9 cellular contexts compared by ENCODE assay signal in the genomic region with DNA sequence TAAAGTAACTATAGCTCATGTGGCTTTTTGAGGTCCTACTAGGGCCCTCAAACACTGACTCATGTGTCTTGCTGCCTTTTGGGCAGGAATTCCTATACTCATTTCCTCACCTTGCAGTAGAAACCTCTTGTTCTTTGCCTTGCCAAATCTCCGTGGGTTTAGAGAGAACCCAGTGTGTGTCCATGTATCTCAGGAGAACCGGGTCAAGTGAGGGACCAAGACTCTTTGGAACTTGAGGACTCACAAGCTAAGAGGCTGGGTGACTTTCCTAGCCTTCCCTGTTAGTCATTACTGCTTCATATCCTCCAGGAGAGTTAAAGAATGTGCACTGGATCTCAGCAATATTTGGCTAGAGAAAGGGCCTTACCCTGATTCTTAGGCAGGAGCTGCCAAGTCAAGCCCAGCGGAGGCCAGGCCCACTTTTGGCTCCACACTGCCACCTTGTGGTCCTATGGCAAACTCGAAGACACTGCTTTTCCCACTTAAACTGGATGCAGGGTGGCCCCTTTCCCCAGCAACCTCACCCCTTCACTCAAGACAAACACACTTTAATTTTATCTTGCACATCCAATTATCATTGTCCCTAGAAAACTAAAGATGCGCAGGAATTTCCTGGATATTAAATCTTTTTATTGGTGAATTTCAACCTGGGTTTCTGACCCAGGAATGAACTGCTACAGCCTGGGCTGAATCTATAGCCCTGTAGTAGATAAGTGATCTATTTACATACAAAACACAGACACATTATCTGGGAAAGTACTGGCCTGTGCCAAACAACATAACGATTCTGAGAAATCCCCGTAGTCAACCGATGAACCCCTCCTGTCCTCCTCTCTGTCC. TPM values are rescaled to one million over a fixed set of nuclear protein-coding genes. Genes with fewer than 3 reads are reported as not detected.
A peak's percentile ranks its signal among the peaks of the same experiment; 100 is the strongest.
DNase-seq lines count a peak whose midpoint lies in the region; ATAC-seq and TF ChIP-seq lines count a peak whose summit lies in the region.
"Had no signal": no experiment of that assay in that cellular context is flagged by ENCODE, and none has a peak within 500 bp of the region (broad histone marks: within the 10 kb centered on the region; RNA-seq: fewer than 3 reads in every experiment).

No MANE protein-coding gene starts in this region.

- H3K9me3 ChIP-seq in MG63: no peaks in the 10 kb centered on the region
- H3K9me3 ChIP-seq in RWPE2 (ENCODE audit: severe bottlenecking): no peaks in the 10 kb centered on the region
- no peaks in the 10 kb centered on the region for H3K9me3 ChIP-seq in tibial artery

- H3K36me3 ChIP-seq in MG63: no peaks in the 10 kb centered on the region
- H3K36me3 ChIP-seq in RWPE2 (ENCODE audit: low read depth): no peaks in the 10 kb centered on the region
- no peaks in the 10 kb centered on the region for H3K36me3 ChIP-seq in tibial artery

- H3K27me3 ChIP-seq in MG63 (no peaks in the 10 kb centered on the region), RWPE2 (ENCODE audit: insufficient read depth, poor library complexity, severe bottlenecking) (no peaks in the 10 kb centered on the region), foreskin keratinocyte (peaks cover 15% of the 10 kb centered on the region), tibial artery (no peaks in the 10 kb centered on the region)

- peaks cover 4% of the 10 kb centered on the region for H3K27me3 Mint-ChIP-seq in activated T-helper 17 cell treated with anti-CD3 and anti-CD28 coated beads, Interleukin-2, amount 50 U/mL, for 72 hours
- H3K27me3 Mint-ChIP-seq in osteocyte (ENCODE audit: unreplicated experiment): peaks cover 33% of the 10 kb centered on the region

- H3K27ac ChIP-seq in RWPE2 (ENCODE audit: poor library complexity, severe bottlenecking) (no peak overlapping the region), foreskin keratinocyte (no peak overlapping the region), tibial artery (no peak overlapping the region)

- no peak overlapping the region for H3K4me3 Mint-ChIP-seq in activated T-helper 17 cell treated with anti-CD3 and anti-CD28 coated beads, Interleukin-2, amount 50 U/mL, for 72 hours
- H3K4me3 Mint-ChIP-seq in osteocyte (ENCODE audit: unreplicated experiment): no peak overlapping the region

- intact Hi-C loops in tibial artery (cut with DNase I; ENCODE audit: low total_unique reads): no loop called here

- H3K4me1 ChIP-seq in RWPE2 (ENCODE audit: insufficient read depth, poor library complexity, severe bottlenecking): no peaks in the 10 kb centered on the region
- no peaks in the 10 kb centered on the region for H3K4me1 ChIP-seq in foreskin keratinocyte
- peaks cover 0 to 5% (median 0%) of the 10 kb centered on the region in 4 donors for H3K4me1 ChIP-seq in tibial artery

- DNase-seq in SIG-M5 treated with dmso at 0.1 percent for 504 hours (lab: John Stamatoyannopoulos, UW; ENCODE audit: unreplicated experiment): peak; percentile 80
- no peak for DNase-seq in SIG-M5 (lab: John Stamatoyannopoulos, UW)
- peak; percentile 78 for DNase-seq in MG63
- DNase-seq in RWPE2 (ENCODE audit: low spot score): no peak
- DNase-seq in foreskin keratinocyte: peak; percentile 58 to 81
- DNase-seq in osteocyte (ENCODE audit: extremely low spot score, unreplicated experiment): peak; percentile 92
- peak; percentile 80 to 88 for DNase-seq in tibial artery

- no peak overlapping the region for H3K27ac Mint-ChIP-seq in activated T-helper 17 cell treated with anti-CD3 and anti-CD28 coated beads, Interleukin-2, amount 50 U/mL, for 72 hours
- no peak overlapping the region for H3K27ac Mint-ChIP-seq in osteocyte (ENCODE audit: unreplicated experiment)

- peak; percentile 88 for TF ChIP-seq CTCF in RWPE2 (IDR thresholded peaks at IDR 0.05; ENCODE audit: poor library complexity, severe bottlenecking)
- TF ChIP-seq CTCF in foreskin keratinocyte (conservative IDR thresholded peaks at IDR 0.05): peak; percentile 95
- TF ChIP-seq CTCF in osteocyte (IDR thresholded peaks at IDR 0.05): peak; percentile 91
- peak; percentile 83 to 89 for TF ChIP-seq CTCF in tibial artery (IDR thresholded peaks at IDR 0.05)

- H3K9me3 Mint-ChIP-seq in activated T-helper 17 cell treated with anti-CD3 and anti-CD28 coated beads, Interleukin-2, amount 50 U/mL, for 72 hours: no peaks in the 10 kb centered on the region
- no peaks in the 10 kb centered on the region for H3K9me3 Mint-ChIP-seq in osteocyte (ENCODE audit: unreplicated experiment)

- ATAC-seq in RWPE2 (ENCODE audit: low read depth) (peak; percentile 89), foreskin keratinocyte (peak; percentile 75)
- ATAC-seq in activated T-helper 17 cell treated with anti-CD3 and anti-CD28 coated beads, Interleukin-2, amount 50 U/mL, for 72 hours (replicated peaks): peak; percentile 87

- no peaks in the 10 kb centered on the region for H3K36me3 Mint-ChIP-seq in activated T-helper 17 cell treated with anti-CD3 and anti-CD28 coated beads, Interleukin-2, amount 50 U/mL, for 72 hours (ENCODE audit: low read depth)
- H3K36me3 Mint-ChIP-seq in osteocyte (ENCODE audit: unreplicated experiment): no peaks in the 10 kb centered on the region

- peaks cover 6% of the 10 kb centered on the region for H3K4me1 Mint-ChIP-seq in activated T-helper 17 cell treated with anti-CD3 and anti-CD28 coated beads, Interleukin-2, amount 50 U/mL, for 72 hours
- H3K4me1 Mint-ChIP-seq in osteocyte (ENCODE audit: unreplicated experiment): no peaks in the 10 kb centered on the region

- H3K4me3 ChIP-seq in MG63: no peak overlapping the region
- H3K4me3 ChIP-seq in RWPE2 (ENCODE audit: severe bottlenecking): no peak overlapping the region
- H3K4me3 ChIP-seq in tibial artery: no peak overlapping the region

RNA-seq across cellular contexts. Expression of a gene that starts 10.6 kb away (rescaled TPM):
- not detected in 2 replicates for total RNA-seq in MG63 (2014; rRNA removed; shearing (Covaris generic); ENCODE audit: low replicate concordance)
- not detected for total RNA-seq in activated T-helper 17 cell treated with anti-CD3 and anti-CD28 coated beads, Interleukin-2, amount 50 U/mL, for 72 hours
- total RNA-seq in foreskin keratinocyte (not detected in 2 replicates), osteocyte (not detected in 2 replicates)
- not detected in 2 replicates for polyA plus RNA-seq in foreskin keratinocyte
- total RNA-seq: urinary bladder had no signal
- polyA plus RNA-seq: urinary bladder had no signal

RNA-seq across cellular contexts. Expression of a gene that starts 53.6 kb away (rescaled TPM):
- total RNA-seq in MG63 (2014; rRNA removed; shearing (Covaris generic); ENCODE audit: low replicate concordance): not detected in 2 replicates
- total RNA-seq in activated T-helper 17 cell treated with anti-CD3 and anti-CD28 coated beads, Interleukin-2, amount 50 U/mL, for 72 hours: not detected
- total RNA-seq in foreskin keratinocyte (not detected in 2 replicates), osteocyte (not detected in 2 replicates)
- not detected in 2 replicates for polyA plus RNA-seq in foreskin keratinocyte

Comparison
In these comparisons a context has a peak if more than half of its experiments do, and no peak if none do; other contexts are left out.
1. DNase-seq: peak in SIG-M5 treated with dmso at 0.1 percent for 504 hours (single experiment), MG63 (single experiment), foreskin keratinocyte (2 of 2), osteocyte (single experiment) and tibial artery (2 of 2); none in SIG-M5 (single experiment) and RWPE2 (single experiment).
2. Peak in every context shown above with its lines, with median percentiles within 50 percentile points of each other: ATAC-seq and CTCF ChIP-seq.